In the genomic region with DNA sequence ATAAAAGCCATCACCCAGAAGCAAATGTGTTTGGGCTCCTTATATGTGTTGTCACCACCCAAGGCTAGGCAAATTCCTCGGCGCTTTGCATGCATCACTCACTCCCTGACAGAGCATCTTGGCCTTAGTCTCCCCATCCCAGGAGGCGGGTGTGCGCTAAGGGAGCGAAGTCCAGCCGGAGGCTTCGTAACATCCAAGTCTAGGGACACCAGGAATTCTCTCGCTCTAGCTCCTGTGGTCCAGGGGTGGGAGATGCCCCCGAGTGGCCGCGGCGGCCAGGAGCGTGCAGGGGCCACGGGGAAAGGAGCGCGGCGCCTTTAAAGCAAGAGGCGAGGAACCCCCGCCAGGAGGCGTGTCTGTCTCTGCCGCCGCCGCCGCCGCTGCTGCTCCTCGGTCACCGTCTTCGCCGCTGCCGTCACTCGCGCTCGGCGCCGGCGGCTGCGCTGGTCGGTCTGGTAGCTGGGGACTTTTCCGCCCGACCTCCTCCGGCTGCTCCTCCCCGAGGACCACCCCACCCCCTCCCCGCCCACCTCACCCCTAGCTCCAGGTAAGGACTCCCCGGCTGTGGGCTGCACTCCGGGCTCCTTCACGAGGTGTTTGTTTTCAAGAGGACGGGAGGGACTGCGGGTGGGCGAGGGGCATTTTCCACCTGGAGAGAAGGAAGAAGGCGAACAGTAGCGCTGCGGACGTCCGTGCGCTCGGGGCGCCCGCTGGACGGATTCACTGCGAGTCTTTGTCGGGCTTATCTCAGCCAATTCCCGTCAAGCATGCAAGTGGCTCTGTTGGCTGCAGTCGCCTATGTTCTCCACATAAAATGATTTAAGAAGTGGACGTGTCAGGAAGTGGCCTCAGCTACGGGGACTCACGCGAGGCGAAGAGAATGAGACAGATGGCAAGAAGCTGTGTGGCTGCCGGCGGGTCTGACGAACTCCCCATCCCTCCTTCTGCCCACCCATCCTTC, we compare ENCODE assay signal across 8 cellular contexts. TPM values are rescaled to one million over a fixed set of nuclear protein-coding genes. Genes with fewer than 3 reads are reported as not detected.
DNase-seq lines count a peak whose midpoint lies in the region; ATAC-seq and TF ChIP-seq lines count a peak whose summit lies in the region.

TSS of gene GRIK2 (plus strand) at position 418 of the 961 bp plus-strand sequence.

- peak; percentile 59 to 74 for TF ChIP-seq CTCF in brain (conservative IDR thresholded peaks at IDR 0.05)

- no peak within 1 kb of the TSS for H3K9ac ChIP-seq in subcutaneous abdominal adipose tissue (ENCODE audit: low read length in 5 of 5)

- ATAC-seq in HG02759 (IDR thresholded peaks at IDR 0.05; ENCODE audit: unreplicated experiment) = peak; percentile 76
- no peak for ATAC-seq in GM21367 (IDR thresholded peaks at IDR 0.05; ENCODE audit: unreplicated experiment)

- DNase-seq in GM03348 (ENCODE audit: low spot score) (peak; percentile 84), NCI-H2196 treated with DMSO at 0.1 percent for 48 hours (lab: John Stamatoyannopoulos, UW; ENCODE audit: unreplicated experiment) (peak; percentile 46), A172 (ENCODE audit: low spot score) (no peak)

- peak within 1 kb of the TSS; percentile 76 for H3K4me3 ChIP-seq in iPS-18c (ENCODE audit: insufficient read depth, low read depth, low read length)
- H3K4me3 ChIP-seq in subcutaneous abdominal adipose tissue (ENCODE audit: low read depth in 1 of 5, low read length in 5 of 5) = peak within 1 kb of the TSS; percentile 24 to 54 (median 49)

- H3K36me3 ChIP-seq in subcutaneous abdominal adipose tissue (ENCODE audit: control insufficient read depth in 5 of 5, insufficient read depth in 5 of 5, low read length in 5 of 5) = no peaks in the 10 kb centered on the region

- H3K9me3 ChIP-seq in iPS-18c (ENCODE audit: control insufficient read depth, insufficient read depth, low read length) (no peaks in the 10 kb centered on the region), subcutaneous abdominal adipose tissue (ENCODE audit: control insufficient read depth in 5 of 5, low read length in 5 of 5) (no peaks in the 10 kb centered on the region)

- H3K9me3 Mint-ChIP-seq in brain = peaks cover 0 to 3% (median 0%) of the 10 kb centered on the region in 5 experiments

- H3K27ac Mint-ChIP-seq in brain = peak within 1 kb of the TSS in 4 of 5 experiments; percentile 69 to 88 (median 83)

- no peaks in the 10 kb centered on the region for H3K36me3 Mint-ChIP-seq in brain

- peaks cover 2 to 22% (median 13%) of the 10 kb centered on the region in 5 donors for H3K4me1 ChIP-seq in subcutaneous abdominal adipose tissue (ENCODE audit: control insufficient read depth in 5 of 5, insufficient read depth in 5 of 5, low read length in 5 of 5)

- H3K27ac ChIP-seq in subcutaneous abdominal adipose tissue (ENCODE audit: low read depth, low read length) = no peak within 1 kb of the TSS

- peaks cover 32% of the 10 kb centered on the region for H3K4me1 Mint-ChIP-seq in brain

- peak within 1 kb of the TSS; percentile 85 to 96 (median 92) for H3K4me3 Mint-ChIP-seq in brain

- peaks cover 19 to 36% (median 25%) of the 10 kb centered on the region in 5 donors for H3K27me3 ChIP-seq in subcutaneous abdominal adipose tissue (ENCODE audit: control insufficient read depth in 5 of 5, insufficient read depth in 4 of 5, low read length in 5 of 5)

- H3K27me3 Mint-ChIP-seq in brain = peaks cover 81% of the 10 kb centered on the region

RNA-seq across cellular contexts. Expression of gene GRIK2, which starts in this region (rescaled TPM):
- polyA plus RNA-seq in brain (ENCODE audit: insufficient read depth, low read depth, low replicate concordance) = 0.64 TPM
- 0.10 and 0.12 TPM in 2 replicates for total RNA-seq in A172 (2014; rRNA removed; shearing (Covaris generic))
